Comparison of ENCODE assay signal across 8 cellular contexts in the genomic region with DNA sequence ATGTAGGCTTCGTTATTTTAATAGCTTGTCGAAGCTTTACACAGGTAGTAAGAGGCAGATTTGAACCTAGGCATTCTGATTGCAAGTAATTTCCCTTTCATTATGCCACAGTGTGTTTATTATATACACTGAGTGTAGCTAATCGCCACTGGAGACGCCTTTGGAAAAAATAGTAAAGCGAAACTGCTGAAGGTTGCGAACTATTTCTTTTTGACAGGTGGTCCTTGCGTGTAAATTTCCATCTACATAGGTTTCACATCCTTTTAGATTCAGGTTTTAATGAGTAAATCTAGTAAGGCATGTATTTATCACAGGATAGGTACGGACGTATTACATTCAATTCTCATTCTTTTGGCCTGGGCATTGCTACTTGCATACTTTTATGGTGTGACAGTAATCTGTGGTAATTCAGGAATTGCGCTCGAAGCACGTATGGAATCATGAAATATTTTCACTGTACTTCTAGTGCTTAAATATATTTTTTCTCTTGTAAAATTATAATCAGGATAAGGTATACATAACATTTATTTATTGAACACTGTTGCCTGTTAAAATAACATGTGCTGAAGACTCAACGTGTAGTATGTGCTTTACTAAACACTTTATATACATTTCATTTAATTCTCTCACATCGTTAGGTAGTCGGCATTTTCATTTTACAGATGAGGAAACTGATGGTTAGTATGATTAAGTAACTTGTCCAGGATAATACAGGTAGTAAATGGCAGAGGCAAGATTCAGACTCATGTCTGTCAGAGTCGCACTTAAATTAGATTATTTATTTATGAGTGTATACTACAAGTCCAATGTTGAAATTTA. TPM values are rescaled to one million over a fixed set of nuclear protein-coding genes. Genes with fewer than 3 reads are reported as not detected.
DNase-seq lines count a peak whose midpoint lies in the region; ATAC-seq and TF ChIP-seq lines count a peak whose summit lies in the region.

No MANE protein-coding gene starts in this region.

- H2AFZ ChIP-seq in HCT116 (ENCODE audit: low read depth, low read length, poor library complexity, severe bottlenecking) = no peak overlapping the region

- H3K4me2 ChIP-seq in HCT116 (ENCODE audit: low read length) = peak overlapping the region; percentile 90

- no peaks in the 10 kb centered on the region; a peak in 1 of 4 replicates for H3K36me3 ChIP-seq in HCT116 (ENCODE audit: control insufficient read depth in 1 of 2, insufficient read depth in 2 of 2, low read length in 2 of 2)

- no peak for TF ChIP-seq RAD21 in HCT116 (IDR thresholded peaks at IDR 0.05; ENCODE audit: low read depth)

- H3K27ac Mint-ChIP-seq in nephron = peak overlapping the region; percentile 99 to 100 (median 99)

- peak overlapping the region; percentile 96 for H3K9ac ChIP-seq in HCT116 (ENCODE audit: low read length)

- CTCF ChIA-PET in HCT116 (lab: Charles Lee) = no interaction called here

- POLR2A ChIA-PET in HCT116 (lab: Charles Lee) = interaction anchor here (2.9 kb wide), 1 partner anchor 46 kb away, joined by 14 read pairs; no protein-coding TSS in a partner anchor

- H3K27me3 ChIP-seq in HCT116 (ENCODE audit: insufficient read depth, low read length) = no peaks in the 10 kb centered on the region

- intact Hi-C loops in HCT116 (cut with micrococcal nuclease) = loop anchor here (5.0 kb wide), 1 partner anchor 48 kb away; a partner anchor contains a TSS

- peaks cover 72% of the 10 kb centered on the region for H3K79me2 ChIP-seq in HCT116 (ENCODE audit: insufficient read depth, low read length)

- H3K9me3 ChIP-seq in HCT116 (ENCODE audit: control insufficient read depth in 1 of 2, insufficient read depth in 1 of 2, low read depth in 1 of 2, low read length in 2 of 2) = no peaks in the 10 kb centered on the region

- no peak for ATAC-seq in HCT116
- ATAC-seq in HG03045 (IDR thresholded peaks at IDR 0.05; ENCODE audit: unreplicated experiment) = no peak

- no peak overlapping the region for H3K27ac ChIP-seq in HCT116 (ENCODE audit: low read depth, low read length)

- H3K27me3 Mint-ChIP-seq in nephron (ENCODE audit: low read depth) = no peaks in the 10 kb centered on the region

- H4K20me1 ChIP-seq in HCT116 (ENCODE audit: insufficient read depth) = peaks cover 4% of the 10 kb centered on the region; the same call in 1 of the 2 replicates

- H3K36me3 Mint-ChIP-seq in nephron (ENCODE audit: low read depth) = peaks cover 16% of the 10 kb centered on the region

- no peaks in the 10 kb centered on the region for H3K9me2 ChIP-seq in HCT116 (ENCODE audit: insufficient read depth)

- DNase-seq in DMS53 treated with DMSO at 0.1 percent for 48 hours (lab: John Stamatoyannopoulos, UW; ENCODE audit: unreplicated experiment) (peak; percentile 18), HCT116 (ENCODE audit: low read depth, low spot score) (no peak), OCI-M1 (lab: John Stamatoyannopoulos, UW) (peak; percentile 77), dermis microvascular lymphatic vessel endothelial cell (ENCODE audit: low read depth in 2 of 2) (peak; percentile 36 to 48), foreskin melanocyte (no peak), AG08396 (ENCODE audit: low spot score) (no peak)

- no TSS peak for BruUV-seq in HCT116 (replicated peaks; lab: Mats Ljungman, UMichigan)

- peak overlapping the region; percentile 100 for H3K4me3 Mint-ChIP-seq in nephron

- TF ChIP-seq CTCF in HCT116 (IDR thresholded peaks at IDR 0.05 in 2 of 3, conservative IDR thresholded peaks at IDR 0.05 in 1 of 3; ENCODE audit: borderline replicate concordance in 1 of 3, insufficient read depth in 1 of 3, low read depth in 2 of 3, low read length in 2 of 3) (no peak), nephron (IDR thresholded peaks at IDR 0.05; ENCODE audit: unreplicated experiment in 3 of 3) (no peak)

- peak overlapping the region; percentile 85 to 91 for H3K4me3 ChIP-seq in HCT116 (replicated peaks in 1 of 2; ENCODE audit: low read depth in 1 of 2, low read length in 2 of 2)

- H3K9me3 Mint-ChIP-seq in nephron = no peaks in the 10 kb centered on the region

- no peak for TF ChIP-seq POLR2A in HCT116 (IDR thresholded peaks at IDR 0.05; ENCODE audit: borderline replicate concordance, extremely low read depth, insufficient read depth, insufficient read length)

- H3K4me1 ChIP-seq in HCT116 (ENCODE audit: control insufficient read depth in 1 of 2, insufficient read depth in 2 of 2, low read length in 2 of 2) = peaks cover 20 to 34% of the 10 kb centered on the region in 2 experiments

- RAD21 ChIA-PET in HCT116 (lab: Charles Lee; ENCODE audit: low non-redundant PET in 1 of 2, low total read pairs in 2 of 2, uncharacterized antibody in 2 of 2, unreplicated experiment in 2 of 2) = no interaction called here

- H3K4me1 Mint-ChIP-seq in nephron = peaks cover 51% of the 10 kb centered on the region

TF ChIP-seq in HCT116, 20 proteins besides CTCF, POLR2A, EP300 and RAD21:
- TF ChIP-seq, protein P1, sequence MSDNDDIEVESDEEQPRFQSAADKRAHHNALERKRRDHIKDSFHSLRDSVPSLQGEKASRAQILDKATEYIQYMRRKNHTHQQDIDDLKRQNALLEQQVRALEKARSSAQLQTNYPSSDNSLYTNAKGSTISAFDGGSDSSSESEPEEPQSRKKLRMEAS (IDR thresholded peaks at IDR 0.05) = no peak
- no peak for TF ChIP-seq TCF7L2 (IDR thresholded peaks at IDR 0.05; ENCODE audit: borderline replicate concordance, extremely low read depth, insufficient read depth, insufficient read length)
TF ChIP-seq in HCT116: peak in this region for 0.

RNA-seq across cellular contexts. Expression of a gene that starts 1.8 kb away (rescaled TPM):
- total RNA-seq in HCT116 (2021; ENCODE audit: unreplicated experiment) (144 TPM), dermis microvascular lymphatic vessel endothelial cell (34.5 and 68.9 TPM in 2 replicates)
- polyA plus RNA-seq in HCT116 (2012) = 80.6 and 81.7 TPM in 2 replicates

RNA-seq across cellular contexts. Expression of a gene that starts 47.6 kb away (rescaled TPM):
- total RNA-seq in HCT116 (2021; ENCODE audit: unreplicated experiment) (51.0 TPM), dermis microvascular lymphatic vessel endothelial cell (3.7 and 5.8 TPM in 2 replicates)
- polyA plus RNA-seq in HCT116 (2012) = 61.6 and 65.5 TPM in 2 replicates

Comparison
In these comparisons a context has a peak if more than half of its experiments do, and no peak if none do; other contexts are left out.
1. DNase-seq: peak in DMS53 treated with DMSO at 0.1 percent for 48 hours (single experiment), OCI-M1 (single experiment) and dermis microvascular lymphatic vessel endothelial cell (2 of 2); none in HCT116 (single experiment), foreskin melanocyte (single experiment) and AG08396 (single experiment).